Comparison of ENCODE assay signal across 9 cellular contexts in genomic region chr5:158082696-158083287, GRCh38.
"Had no signal": no experiment of that assay in that cellular context is flagged by ENCODE, and none has a peak within 500 bp of the region (broad histone marks: within the 10 kb centered on the region; RNA-seq: fewer than 3 reads in every experiment).

No MANE protein-coding gene starts in this region.

- H3K4me2 ChIP-seq: GM23338 had no signal

- H3K4me3 ChIP-seq: GM23248, GM23338, HAP-1 had no signal

- H3K36me3 ChIP-seq: HAP-1 had no signal

- H3K9me3 ChIP-seq: HAP-1 had no signal

- H3K9me3 Mint-ChIP-seq: GM23338, H9, HFFc6 had no signal

- H3K4me1 ChIP-seq: HAP-1 had no signal

- H3K9ac ChIP-seq: GM23248 had no signal

- H3K27ac ChIP-seq: GM23248 had no signal

- H3K27ac Mint-ChIP-seq: GM23338, H9, HFFc6 had no signal

- DNase-seq: GM23248, GOT3, H7, H9, HCEC 1CT, HFFc6 had no signal

- ATAC-seq: GM23338, HCT116 had no signal

- H2AFZ ChIP-seq: GM23248, GM23338 had no signal

- H3K4me3 Mint-ChIP-seq: GM23338, H9, HFFc6 had no signal
